Comparison of ENCODE assay signal across 8 cellular contexts in the genomic region with DNA sequence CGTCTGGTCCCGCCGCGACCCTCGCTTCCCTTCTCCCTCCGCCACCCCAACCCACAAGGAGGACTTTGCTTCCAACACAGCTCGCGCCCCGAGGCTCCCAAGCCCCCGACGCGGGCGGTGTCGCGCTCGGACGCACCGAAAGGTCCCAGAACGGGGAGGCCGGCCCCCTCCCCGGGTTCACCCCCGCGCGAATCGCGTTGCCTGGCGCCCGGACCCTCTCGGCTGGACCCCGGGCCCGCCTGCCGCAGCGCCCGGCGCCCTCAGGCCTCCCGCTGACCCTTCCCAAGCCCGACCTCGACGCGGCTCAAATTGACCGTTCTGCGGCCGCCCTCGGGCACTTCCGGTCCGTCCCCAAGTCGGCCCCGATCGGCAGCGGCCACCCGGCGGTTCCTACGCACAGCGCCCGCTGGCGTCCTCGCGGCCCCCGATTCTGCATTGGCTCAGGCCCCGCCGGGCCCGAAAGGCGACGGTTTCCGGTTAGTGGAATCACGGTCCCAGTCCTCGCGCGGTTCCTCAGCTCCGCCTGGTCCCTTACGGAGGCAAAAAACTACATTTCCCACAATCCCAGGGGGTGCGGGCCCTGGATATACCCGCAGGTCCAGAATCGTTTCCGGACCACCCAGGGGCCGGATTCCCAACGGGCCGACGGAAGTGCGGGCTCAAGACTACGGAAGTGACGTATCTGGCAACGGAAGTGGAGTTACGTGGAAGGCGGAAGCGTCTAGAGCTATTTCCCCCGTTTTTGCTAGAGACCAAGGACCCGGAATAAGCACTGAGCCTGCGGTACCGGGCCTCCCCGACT. TPM values are rescaled to one million over a fixed set of nuclear protein-coding genes. Genes with fewer than 3 reads are reported as not detected.
DNase-seq lines count a peak whose midpoint lies in the region; ATAC-seq and TF ChIP-seq lines count a peak whose summit lies in the region.

Gene AURKAIP1 (minus strand): TSS at position 347 of the 802 bp plus-strand sequence. CDS start 451 bp downstream, outside the sequence.

- H3K79me2 ChIP-seq in parathyroid adenoma = no peaks in the 10 kb centered on the region

- H3K9ac ChIP-seq in adipocyte (ENCODE audit: low read length) = peak within 1 kb of the TSS; percentile 99
- H3K9ac ChIP-seq in parathyroid adenoma = peak within 1 kb of the TSS; percentile 57

- peak; percentile 88 for ATAC-seq in HG02798 (IDR thresholded peaks at IDR 0.05; ENCODE audit: poor library complexity, unreplicated experiment)

- H3K4me1 ChIP-seq in adipocyte (ENCODE audit: control insufficient read depth, insufficient read depth, low read length) (peaks cover 41% of the 10 kb centered on the region), cardiac muscle cell (ENCODE audit: low read depth) (peaks cover 5% of the 10 kb centered on the region), parathyroid adenoma (no peaks in the 10 kb centered on the region), tibial nerve (peaks cover 0 to 45% (median 26%) of the 10 kb centered on the region in 4 donors)

- H3K36me3 ChIP-seq in adipocyte (ENCODE audit: control insufficient read depth, insufficient read depth, low read length, severe bottlenecking) (peaks cover 12% of the 10 kb centered on the region), cardiac muscle cell (peaks cover 4% of the 10 kb centered on the region), parathyroid adenoma (ENCODE audit: control insufficient read depth, insufficient read depth, low read length) (no peaks in the 10 kb centered on the region), tibial nerve (peaks cover 0 to 18% (median 7%) of the 10 kb centered on the region in 3 donors)

- WGBS in tibial nerve, 2 donors = 0% methylated on average over 28 to 87 of the region's 91 CpGs

- H3K4me3 ChIP-seq in GM12875 (ENCODE audit: low read depth, low read length) (peak within 1 kb of the TSS; percentile 99), adipocyte (ENCODE audit: low read length) (peak within 1 kb of the TSS; percentile 91), cardiac muscle cell (peak within 1 kb of the TSS; percentile 86), parathyroid adenoma (ENCODE audit: low read depth, low read length) (peak within 1 kb of the TSS; percentile 97), tibial nerve (peak within 1 kb of the TSS; percentile 85 to 100 (median 92))

- TF ChIP-seq CTCF in GM12875 (IDR thresholded peaks at IDR 0.05; ENCODE audit: borderline replicate concordance, insufficient read depth, low read depth, low read length) = peak; percentile 37; the same call in 1 of the 2 replicates
- TF ChIP-seq CTCF in cardiac muscle cell (IDR thresholded peaks at IDR 0.05; ENCODE audit: low read depth, low read length) = peak; percentile 40
- TF ChIP-seq CTCF in parathyroid adenoma (IDR thresholded peaks at IDR 0.05) = no peak
- TF ChIP-seq CTCF in tibial nerve (IDR thresholded peaks at IDR 0.05) = peak in 3 of 5 experiments; percentile 19 to 75 (median 71)

- H3K9me3 ChIP-seq in adipocyte (ENCODE audit: control insufficient read depth, low read length) = no peaks in the 10 kb centered on the region
- H3K9me3 ChIP-seq in cardiac muscle cell (ENCODE audit: low read depth) = no peaks in the 10 kb centered on the region
- no peaks in the 10 kb centered on the region for H3K9me3 ChIP-seq in parathyroid adenoma (ENCODE audit: control insufficient read depth, low read length)
- H3K9me3 ChIP-seq in tibial nerve = no peaks in the 10 kb centered on the region

- H3K27ac ChIP-seq in cardiac muscle cell (peak within 1 kb of the TSS; percentile 93), parathyroid adenoma (peak within 1 kb of the TSS; percentile 91), tibial nerve (peak within 1 kb of the TSS; percentile 77 to 96 (median 92))

- H3K27me3 ChIP-seq in adipocyte (replicated peaks; ENCODE audit: control insufficient read depth, insufficient read depth, low read length) (no peaks in the 10 kb centered on the region), cardiac muscle cell (no peaks in the 10 kb centered on the region), parathyroid adenoma (ENCODE audit: control insufficient read depth, insufficient read depth, low read length) (no peaks in the 10 kb centered on the region), tibial nerve (no peaks in the 10 kb centered on the region)

- peak within 1 kb of the TSS; percentile 80 for H2AFZ ChIP-seq in parathyroid adenoma

- H3K4me2 ChIP-seq in parathyroid adenoma (ENCODE audit: low read length) = peak within 1 kb of the TSS; percentile 92

- TF ChIP-seq POLR2A in tibial nerve (IDR thresholded peaks at IDR 0.05) = peak in 1 of 2 donors; percentile 50

- TF ChIP-seq EP300 in tibial nerve (IDR thresholded peaks at IDR 0.05) = peak; percentile 96 to 97

- peak; percentile 99 for DNase-seq in NCI-H1436 (lab: John Stamatoyannopoulos, UW)
- DNase-seq in T follicular helper cell (ENCODE audit: low read depth) = peak; percentile 93
- peak; percentile 100 for DNase-seq in adipocyte (ENCODE audit: low read depth)
- peak; percentile 100 for DNase-seq in cardiac muscle cell (ENCODE audit: low read depth in 1 of 2, low spot score in 1 of 2)
- peak; percentile 96 to 98 for DNase-seq in tibial nerve (ENCODE audit: low spot score in 2 of 2)

RNA-seq across cellular contexts. Expression of gene AURKAIP1, which starts in this region (rescaled TPM):
- total RNA-seq in cardiac muscle cell (235 and 301 TPM in 2 replicates), tibial nerve (100 to 1,000 TPM in 3 of 4 donors, 10 to 100 TPM in 1; 63.9 to 128 (median 105) TPM)
- polyA plus RNA-seq in cardiac muscle cell = 252 and 305 TPM in 2 replicates

Comparison
In these comparisons a context has a peak if more than half of its experiments do, and no peak if none do; other contexts are left out.
1. Peak in every context shown above with its lines: DNase-seq, ATAC-seq, H3K4me3 ChIP-seq and H3K27ac ChIP-seq.